In the genomic region with DNA sequence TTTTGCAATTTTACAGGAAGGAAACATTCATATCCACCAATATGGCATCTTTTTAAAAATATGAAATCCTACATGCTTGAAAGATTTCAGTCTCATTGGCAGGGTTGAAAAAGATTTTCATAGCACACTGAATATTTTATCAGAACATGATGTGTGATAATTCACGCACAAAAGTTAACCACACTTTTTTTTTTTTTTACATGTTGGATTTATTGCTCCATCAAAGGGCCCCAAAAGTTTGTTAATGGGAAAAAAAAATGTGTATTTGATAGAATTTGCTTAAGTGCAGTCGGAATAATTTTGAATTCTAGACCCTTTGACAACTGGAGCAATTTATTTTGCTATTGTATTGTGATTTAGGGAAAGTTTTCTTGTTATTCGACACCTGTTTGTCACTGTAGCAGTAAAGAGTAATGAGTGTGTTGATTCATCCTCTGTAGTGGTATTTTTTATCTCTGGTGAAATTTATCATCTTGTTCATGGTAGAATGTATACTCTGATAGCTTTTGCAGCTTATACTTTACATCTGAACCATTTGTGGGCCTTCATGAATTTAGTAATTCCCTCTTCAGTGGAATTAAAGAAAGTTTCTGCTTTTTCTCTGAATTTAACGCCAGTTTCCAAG, we compare ENCODE assay signal across 1 cellular context.
A peak's percentile ranks its signal among the peaks of the same experiment; 100 is the strongest.
TF ChIP-seq lines count a peak whose summit lies in the region.

No MANE protein-coding gene starts in this region.

TF ChIP-seq in HEK293, 187 proteins besides CTCF, POLR2A, EP300 and RAD21 (continued from another document and continues in another):
- TF ChIP-seq, protein P1, sequence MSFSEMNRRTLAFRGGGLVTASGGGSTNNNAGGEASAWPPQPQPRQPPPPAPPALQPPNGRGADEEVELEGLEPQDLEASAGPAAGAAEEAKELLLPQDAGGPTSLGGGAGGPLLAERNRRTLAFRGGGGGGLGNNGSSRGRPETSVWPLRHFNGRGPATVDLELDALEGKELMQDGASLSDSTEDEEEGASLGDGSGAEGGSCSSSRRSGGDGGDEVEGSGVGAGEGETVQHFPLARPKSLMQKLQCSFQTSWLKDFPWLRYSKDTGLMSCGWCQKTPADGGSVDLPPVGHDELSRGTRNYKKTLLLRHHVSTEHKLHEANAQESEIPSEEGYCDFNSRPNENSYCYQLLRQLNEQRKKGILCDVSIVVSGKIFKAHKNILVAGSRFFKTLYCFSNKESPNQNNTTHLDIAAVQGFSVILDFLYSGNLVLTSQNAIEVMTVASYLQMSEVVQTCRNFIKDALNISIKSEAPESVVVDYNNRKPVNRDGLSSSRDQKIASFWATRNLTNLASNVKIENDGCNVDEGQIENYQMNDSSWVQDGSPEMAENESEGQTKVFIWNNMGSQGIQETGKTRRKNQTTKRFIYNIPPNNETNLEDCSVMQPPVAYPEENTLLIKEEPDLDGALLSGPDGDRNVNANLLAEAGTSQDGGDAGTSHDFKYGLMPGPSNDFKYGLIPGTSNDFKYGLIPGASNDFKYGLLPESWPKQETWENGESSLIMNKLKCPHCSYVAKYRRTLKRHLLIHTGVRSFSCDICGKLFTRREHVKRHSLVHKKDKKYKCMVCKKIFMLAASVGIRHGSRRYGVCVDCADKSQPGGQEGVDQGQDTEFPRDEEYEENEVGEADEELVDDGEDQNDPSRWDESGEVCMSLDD (tag by site-specific recombination; IDR thresholded peaks at IDR 0.05) = no peak
- TF ChIP-seq ZNF341 (tag by site-specific recombination; IDR thresholded peaks at IDR 0.05; ENCODE audit: low read depth) (no peak), ZNF670 (tag by site-specific recombination; IDR thresholded peaks at IDR 0.05; ENCODE audit: low read depth) (no peak), ZNF785 (tag by site-specific recombination; IDR thresholded peaks at IDR 0.05) (no peak), ZNF544 (tag by site-specific recombination; IDR thresholded peaks at IDR 0.05) (no peak), ZNF2 (tag by site-specific recombination; IDR thresholded peaks at IDR 0.05) (no peak), ZNF404 (tag by site-specific recombination; IDR thresholded peaks at IDR 0.05) (no peak), ZNF211 (tag by site-specific recombination; IDR thresholded peaks at IDR 0.05; ENCODE audit: low read depth) (no peak), ZNF184 (tag by site-specific recombination; IDR thresholded peaks at IDR 0.05) (no peak), ZNF433 (tag by site-specific recombination; IDR thresholded peaks at IDR 0.05; ENCODE audit: low read depth) (no peak), ZNF830 (tag by site-specific recombination; IDR thresholded peaks at IDR 0.05; ENCODE audit: low read depth) (no peak), ZFP37 (tag by site-specific recombination; IDR thresholded peaks at IDR 0.05) (no peak), ZSCAN16 (tag by site-specific recombination; IDR thresholded peaks at IDR 0.05) (no peak), SCRT2 (tag by site-specific recombination; IDR thresholded peaks at IDR 0.05) (peak; percentile 70), ZNF843 (tag by site-specific recombination; IDR thresholded peaks at IDR 0.05) (no peak), ZNF623 (tag by site-specific recombination; IDR thresholded peaks at IDR 0.05) (no peak), ZNF423 (tag by site-specific recombination; IDR thresholded peaks at IDR 0.05) (no peak), ZNF324 (tag by site-specific recombination; IDR thresholded peaks at IDR 0.05) (no peak), RBAK (tag by site-specific recombination; IDR thresholded peaks at IDR 0.05) (no peak), ZNF24 (tag by site-specific recombination; IDR thresholded peaks at IDR 0.05) (no peak), ZNF548 (tag by site-specific recombination; IDR thresholded peaks at IDR 0.05) (no peak), ZNF837 (tag by site-specific recombination; IDR thresholded peaks at IDR 0.05) (no peak), ZNF510 (tag by site-specific recombination; IDR thresholded peaks at IDR 0.05; ENCODE audit: insufficient replicate concordance) (no peak), ZNF155 (tag by site-specific recombination; IDR thresholded peaks at IDR 0.05) (no peak), ZIC2 (tag by site-specific recombination; IDR thresholded peaks at IDR 0.05) (no peak), KLF10 (tag by site-specific recombination; IDR thresholded peaks at IDR 0.05) (no peak; the same call in 1 of the 2 replicates), IKZF3 (tag by site-specific recombination; IDR thresholded peaks at IDR 0.05) (no peak), ZNF248 (tag by site-specific recombination; IDR thresholded peaks at IDR 0.05) (no peak), REPIN1 (tag by site-specific recombination; IDR thresholded peaks at IDR 0.05; ENCODE audit: low read depth) (no peak), ZNF146 (tag by site-specific recombination; IDR thresholded peaks at IDR 0.05) (no peak)
- TF ChIP-seq, protein P2, sequence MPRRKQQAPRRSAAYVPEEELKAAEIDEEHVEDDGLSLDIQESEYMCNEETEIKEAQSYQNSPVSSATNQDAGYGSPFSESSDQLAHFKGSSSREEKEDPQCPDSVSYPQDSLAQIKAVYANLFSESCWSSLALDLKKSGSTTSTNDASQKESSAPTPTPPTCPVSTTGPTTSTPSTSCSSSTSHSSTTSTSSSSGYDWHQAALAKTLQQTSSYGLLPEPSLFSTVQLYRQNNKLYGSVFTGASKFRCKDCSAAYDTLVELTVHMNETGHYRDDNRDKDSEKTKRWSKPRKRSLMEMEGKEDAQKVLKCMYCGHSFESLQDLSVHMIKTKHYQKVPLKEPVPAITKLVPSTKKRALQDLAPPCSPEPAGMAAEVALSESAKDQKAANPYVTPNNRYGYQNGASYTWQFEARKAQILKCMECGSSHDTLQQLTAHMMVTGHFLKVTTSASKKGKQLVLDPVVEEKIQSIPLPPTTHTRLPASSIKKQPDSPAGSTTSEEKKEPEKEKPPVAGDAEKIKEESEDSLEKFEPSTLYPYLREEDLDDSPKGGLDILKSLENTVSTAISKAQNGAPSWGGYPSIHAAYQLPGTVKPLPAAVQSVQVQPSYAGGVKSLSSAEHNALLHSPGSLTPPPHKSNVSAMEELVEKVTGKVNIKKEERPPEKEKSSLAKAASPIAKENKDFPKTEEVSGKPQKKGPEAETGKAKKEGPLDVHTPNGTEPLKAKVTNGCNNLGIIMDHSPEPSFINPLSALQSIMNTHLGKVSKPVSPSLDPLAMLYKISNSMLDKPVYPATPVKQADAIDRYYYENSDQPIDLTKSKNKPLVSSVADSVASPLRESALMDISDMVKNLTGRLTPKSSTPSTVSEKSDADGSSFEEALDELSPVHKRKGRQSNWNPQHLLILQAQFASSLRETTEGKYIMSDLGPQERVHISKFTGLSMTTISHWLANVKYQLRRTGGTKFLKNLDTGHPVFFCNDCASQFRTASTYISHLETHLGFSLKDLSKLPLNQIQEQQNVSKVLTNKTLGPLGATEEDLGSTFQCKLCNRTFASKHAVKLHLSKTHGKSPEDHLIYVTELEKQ (tag by site-specific recombination; IDR thresholded peaks at IDR 0.05; ENCODE audit: borderline replicate concordance) = 0 out of 2 replicates have a peak, but pooled peaks have one; percentile 23
- TF ChIP-seq, protein P3, sequence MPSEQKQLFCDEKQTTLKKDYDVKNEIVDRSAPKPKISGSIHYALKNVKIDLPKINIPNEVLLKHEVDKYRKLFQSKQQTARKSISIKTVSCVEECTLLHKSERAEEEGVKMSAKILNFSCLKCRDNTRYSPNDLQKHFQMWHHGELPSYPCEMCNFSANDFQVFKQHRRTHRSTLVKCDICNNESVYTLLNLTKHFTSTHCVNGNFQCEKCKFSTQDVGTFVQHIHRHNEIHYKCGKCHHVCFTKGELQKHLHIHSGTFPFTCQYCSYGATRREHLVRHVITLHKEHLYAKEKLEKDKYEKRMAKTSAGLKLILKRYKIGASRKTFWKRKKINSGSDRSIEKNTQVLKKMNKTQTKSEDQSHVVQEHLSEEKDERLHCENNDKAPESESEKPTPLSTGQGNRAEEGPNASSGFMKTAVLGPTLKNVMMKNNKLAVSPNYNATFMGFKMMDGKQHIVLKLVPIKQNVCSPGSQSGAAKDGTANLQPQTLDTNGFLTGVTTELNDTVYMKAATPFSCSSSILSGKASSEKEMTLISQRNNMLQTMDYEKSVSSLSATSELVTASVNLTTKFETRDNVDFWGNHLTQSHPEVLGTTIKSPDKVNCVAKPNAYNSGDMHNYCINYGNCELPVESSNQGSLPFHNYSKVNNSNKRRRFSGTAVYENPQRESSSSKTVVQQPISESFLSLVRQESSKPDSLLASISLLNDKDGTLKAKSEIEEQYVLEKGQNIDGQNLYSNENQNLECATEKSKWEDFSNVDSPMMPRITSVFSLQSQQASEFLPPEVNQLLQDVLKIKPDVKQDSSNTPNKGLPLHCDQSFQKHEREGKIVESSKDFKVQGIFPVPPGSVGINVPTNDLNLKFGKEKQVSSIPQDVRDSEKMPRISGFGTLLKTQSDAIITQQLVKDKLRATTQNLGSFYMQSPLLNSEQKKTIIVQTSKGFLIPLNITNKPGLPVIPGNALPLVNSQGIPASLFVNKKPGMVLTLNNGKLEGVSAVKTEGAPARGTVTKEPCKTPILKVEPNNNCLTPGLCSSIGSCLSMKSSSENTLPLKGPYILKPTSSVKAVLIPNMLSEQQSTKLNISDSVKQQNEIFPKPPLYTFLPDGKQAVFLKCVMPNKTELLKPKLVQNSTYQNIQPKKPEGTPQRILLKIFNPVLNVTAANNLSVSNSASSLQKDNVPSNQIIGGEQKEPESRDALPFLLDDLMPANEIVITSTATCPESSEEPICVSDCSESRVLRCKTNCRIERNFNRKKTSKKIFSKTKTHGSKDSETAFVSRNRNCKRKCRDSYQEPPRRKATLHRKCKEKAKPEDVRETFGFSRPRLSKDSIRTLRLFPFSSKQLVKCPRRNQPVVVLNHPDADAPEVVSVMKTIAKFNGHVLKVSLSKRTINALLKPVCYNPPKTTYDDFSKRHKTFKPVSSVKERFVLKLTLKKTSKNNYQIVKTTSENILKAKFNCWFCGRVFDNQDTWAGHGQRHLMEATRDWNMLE (tag by site-specific recombination; conservative IDR thresholded peaks at IDR 0.05; ENCODE audit: low read depth) = no peak
- TF ChIP-seq, protein P4, sequence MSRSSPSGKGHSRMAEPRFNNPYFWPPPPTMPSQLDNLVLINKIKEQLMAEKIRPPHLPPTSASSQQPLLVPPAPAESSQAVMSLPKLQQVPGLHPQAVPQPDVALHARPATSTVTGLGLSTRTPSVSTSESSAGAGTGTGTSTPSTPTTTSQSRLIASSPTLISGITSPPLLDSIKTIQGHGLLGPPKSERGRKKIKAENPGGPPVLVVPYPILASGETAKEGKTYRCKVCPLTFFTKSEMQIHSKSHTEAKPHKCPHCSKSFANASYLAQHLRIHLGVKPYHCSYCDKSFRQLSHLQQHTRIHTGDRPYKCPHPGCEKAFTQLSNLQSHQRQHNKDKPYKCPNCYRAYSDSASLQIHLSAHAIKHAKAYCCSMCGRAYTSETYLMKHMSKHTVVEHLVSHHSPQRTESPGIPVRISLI (tag by site-specific recombination; IDR thresholded peaks at IDR 0.05) = peak; percentile 85
- TF ChIP-seq, protein P5, sequence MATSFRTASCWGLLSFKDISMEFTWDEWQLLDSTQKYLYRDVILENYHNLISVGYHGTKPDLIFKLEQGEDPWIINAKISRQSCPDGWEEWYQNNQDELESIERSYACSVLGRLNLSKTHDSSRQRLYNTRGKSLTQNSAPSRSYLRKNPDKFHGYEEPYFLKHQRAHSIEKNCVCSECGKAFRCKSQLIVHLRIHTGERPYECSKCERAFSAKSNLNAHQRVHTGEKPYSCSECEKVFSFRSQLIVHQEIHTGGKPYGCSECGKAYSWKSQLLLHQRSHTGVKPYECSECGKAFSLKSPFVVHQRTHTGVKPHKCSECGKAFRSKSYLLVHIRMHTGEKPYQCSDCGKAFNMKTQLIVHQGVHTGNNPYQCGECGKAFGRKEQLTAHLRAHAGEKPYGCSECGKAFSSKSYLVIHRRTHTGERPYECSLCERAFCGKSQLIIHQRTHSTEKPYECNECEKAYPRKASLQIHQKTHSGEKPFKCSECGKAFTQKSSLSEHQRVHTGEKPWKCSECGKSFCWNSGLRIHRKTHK (tag by site-specific recombination; IDR thresholded peaks at IDR 0.05) = no peak
- TF ChIP-seq, protein P6, sequence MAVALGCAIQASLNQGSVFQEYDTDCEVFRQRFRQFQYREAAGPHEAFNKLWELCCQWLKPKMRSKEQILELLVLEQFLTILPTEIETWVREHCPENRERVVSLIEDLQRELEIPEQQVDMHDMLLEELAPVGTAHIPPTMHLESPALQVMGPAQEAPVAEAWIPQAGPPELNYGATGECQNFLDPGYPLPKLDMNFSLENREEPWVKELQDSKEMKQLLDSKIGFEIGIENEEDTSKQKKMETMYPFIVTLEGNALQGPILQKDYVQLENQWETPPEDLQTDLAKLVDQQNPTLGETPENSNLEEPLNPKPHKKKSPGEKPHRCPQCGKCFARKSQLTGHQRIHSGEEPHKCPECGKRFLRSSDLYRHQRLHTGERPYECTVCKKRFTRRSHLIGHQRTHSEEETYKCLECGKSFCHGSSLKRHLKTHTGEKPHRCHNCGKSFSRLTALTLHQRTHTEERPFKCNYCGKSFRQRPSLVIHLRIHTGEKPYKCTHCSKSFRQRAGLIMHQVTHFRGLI (tag by site-specific recombination; IDR thresholded peaks at IDR 0.05) = no peak; the same call in 1 of the 2 replicates
- TF ChIP-seq, protein P7, sequence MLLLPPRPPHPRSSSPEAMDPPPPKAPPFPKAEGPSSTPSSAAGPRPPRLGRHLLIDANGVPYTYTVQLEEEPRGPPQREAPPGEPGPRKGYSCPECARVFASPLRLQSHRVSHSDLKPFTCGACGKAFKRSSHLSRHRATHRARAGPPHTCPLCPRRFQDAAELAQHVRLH (tag by site-specific recombination; IDR thresholded peaks at IDR 0.05) = no peak
